In genomic region chr6:136783021-136783420, GRCh38 we compare ENCODE assay signal across 14 cellular contexts. TPM values are rescaled to one million over a fixed set of nuclear protein-coding genes. Genes with fewer than 3 reads are reported as not detected.
DNase-seq lines count a peak whose midpoint lies in the region; ATAC-seq and TF ChIP-seq lines count a peak whose summit lies in the region.
"Had no signal": no experiment of that assay in that cellular context is flagged by ENCODE, and none has a peak within 500 bp of the region (broad histone marks: within the 10 kb centered on the region; RNA-seq: fewer than 3 reads in every experiment).

No MANE protein-coding gene starts in this region.

- WGBS in smooth muscle cell (ENCODE audit: low lambda C conversion rate): 98% methylated on average over 6 of the region's 6 CpGs
- 91 to 95% methylated on average over 6 of the region's 6 CpGs for WGBS in aorta, 2 donors

- no peaks in the 10 kb centered on the region for H3K36me3 ChIP-seq in CD8-positive, alpha-beta memory T cell (ENCODE audit: insufficient read depth, low read length)
- peaks cover 6% of the 10 kb centered on the region for H3K36me3 ChIP-seq in OCI-LY7 (ENCODE audit: insufficient read depth, low read length)
- H3K36me3 ChIP-seq in smooth muscle cell (ENCODE audit: low read depth): no peaks in the 10 kb centered on the region
- no peaks in the 10 kb centered on the region for H3K36me3 ChIP-seq in aorta (ENCODE audit: control insufficient read depth in 1 of 2, insufficient read depth in 2 of 2, low read length in 1 of 2)

- no peaks in the 10 kb centered on the region for H3K27me3 ChIP-seq in CD8-positive, alpha-beta memory T cell (ENCODE audit: insufficient read depth, low read length, poor library complexity, severe bottlenecking)
- no peaks in the 10 kb centered on the region for H3K27me3 ChIP-seq in smooth muscle cell (ENCODE audit: low read depth)
- no peaks in the 10 kb centered on the region for H3K27me3 ChIP-seq in aorta (ENCODE audit: control insufficient read depth in 1 of 2, insufficient read depth in 2 of 2, low read length in 1 of 2)

- H3K9me3 ChIP-seq in CD8-positive, alpha-beta memory T cell (ENCODE audit: low read length): no peaks in the 10 kb centered on the region
- H3K9me3 ChIP-seq in OCI-LY7 (ENCODE audit: low read length) (no peaks in the 10 kb centered on the region), smooth muscle cell (replicated peaks; ENCODE audit: low read depth) (no peaks in the 10 kb centered on the region), aorta (ENCODE audit: control insufficient read depth, low read length) (no peaks in the 10 kb centered on the region)

- H3K27ac Mint-ChIP-seq in CD8-positive, alpha-beta memory T cell: peak overlapping the region in 3 of 8 donors; percentile 7 to 93 (median 76)
- peak overlapping the region in 1 of 2 donors; percentile 92 for H3K27ac Mint-ChIP-seq in effector memory CD8-positive, alpha-beta T cell

- peaks cover 76 to 92% (median 83%) of the 10 kb centered on the region in 3 donors for H3K4me1 Mint-ChIP-seq in CD8-positive, alpha-beta memory T cell
- peaks cover 54 to 57% of the 10 kb centered on the region in 2 donors for H3K4me1 Mint-ChIP-seq in effector memory CD8-positive, alpha-beta T cell (ENCODE audit: low read depth in 2 of 2)

- H3K27me3 Mint-ChIP-seq in CD8-positive, alpha-beta memory T cell: no peaks in the 10 kb centered on the region
- no peaks in the 10 kb centered on the region for H3K27me3 Mint-ChIP-seq in effector memory CD8-positive, alpha-beta T cell

- peak overlapping the region; percentile 96 for H3K4me2 ChIP-seq in OCI-LY7 (ENCODE audit: low read length)
- no peak overlapping the region for H3K4me2 ChIP-seq in smooth muscle cell

- no peaks in the 10 kb centered on the region for H3K9me2 ChIP-seq in OCI-LY7 (ENCODE audit: insufficient read depth, low read length)

- H2AFZ ChIP-seq in OCI-LY7 (ENCODE audit: low read length): no peak overlapping the region
- H2AFZ ChIP-seq in smooth muscle cell (ENCODE audit: low read depth): no peak overlapping the region

- H4K20me1 ChIP-seq in OCI-LY7 (ENCODE audit: insufficient read depth, low read length) (no peaks in the 10 kb centered on the region), smooth muscle cell (ENCODE audit: low read depth) (no peaks in the 10 kb centered on the region)

- H3K4me3 Mint-ChIP-seq in CD8-positive, alpha-beta memory T cell: peak overlapping the region in 5 of 7 donors; percentile 80 to 93 (median 85)
- peak overlapping the region; percentile 66 to 88 for H3K4me3 Mint-ChIP-seq in effector memory CD8-positive, alpha-beta T cell

- intact Hi-C loops in OCI-LY7 (cut with micrococcal nuclease; ENCODE audit: unreplicated experiment): no loop called here
- intact Hi-C loops in aorta (cut with DNase I): loop anchor here in 1 of 2 donors (5.0 kb wide), 1 partner anchor 36 kb away; no protein-coding TSS in a partner anchor

- peaks cover 7 to 16% (median 9%) of the 10 kb centered on the region in 3 donors for H3K36me3 Mint-ChIP-seq in CD8-positive, alpha-beta memory T cell
- H3K36me3 Mint-ChIP-seq in effector memory CD8-positive, alpha-beta T cell (ENCODE audit: insufficient read depth): peaks cover 21% of the 10 kb centered on the region

- no peak for ATAC-seq in effector memory CD8-positive, alpha-beta T cell (replicated peaks)
- ATAC-seq in aorta (ENCODE audit: low FRiP score) (no peak), GM18907 (IDR thresholded peaks at IDR 0.05; ENCODE audit: unreplicated experiment) (no peak)

- no peak overlapping the region for H3K4me3 ChIP-seq in CD8-positive, alpha-beta memory T cell (ENCODE audit: low read length)
- H3K4me3 ChIP-seq in OCI-LY7 (ENCODE audit: low read depth, low read length, poor library complexity, severe bottlenecking) (peak overlapping the region; percentile 67), smooth muscle cell (no peak overlapping the region), aorta (ENCODE audit: low read length in 2 of 2) (no peak overlapping the region)

- no peak overlapping the region for H3K9ac ChIP-seq in smooth muscle cell (ENCODE audit: low read depth)
- H3K9ac ChIP-seq: KMS-11 had no signal

- POLR2A ChIA-PET in CD8-positive, alpha-beta memory T cell (lab: Charles Lee): no interaction called here
- POLR2A ChIA-PET in OCI-LY7 (lab: Charles Lee): interaction anchor here (1.3 to 1.5 kb wide), 2 partner anchors 10 to 19 kb away, joined by 7 to 11 read pairs; no protein-coding TSS in a partner anchor

- CTCF ChIA-PET in CD8-positive, alpha-beta memory T cell (lab: Charles Lee): interaction anchor here (1.9 kb wide), 1 partner anchor 9 kb away, joined by 13 read pairs; the partner anchor contains the start of gene MAP3K5
- CTCF ChIA-PET in OCI-LY7 (lab: Charles Lee; ENCODE audit: unreplicated experiment): no interaction called here

- H3K79me2 ChIP-seq in OCI-LY7 (ENCODE audit: insufficient read depth, low read depth, low read length) (peaks cover 72% of the 10 kb centered on the region), smooth muscle cell (ENCODE audit: low read depth) (no peaks in the 10 kb centered on the region)

- no peaks in the 10 kb centered on the region for H3F3A ChIP-seq in smooth muscle cell (ENCODE audit: low read depth)

- no peak for TF ChIP-seq CTCF in OCI-LY7 (conservative IDR thresholded peaks at IDR 0.05; ENCODE audit: low read length)
- TF ChIP-seq CTCF in smooth muscle cell (IDR thresholded peaks at IDR 0.05; ENCODE audit: borderline replicate concordance, insufficient read depth, poor library complexity, severe bottlenecking): no peak
- TF ChIP-seq CTCF in GM10266 (IDR thresholded peaks at IDR 0.05; ENCODE audit: control insufficient read depth, insufficient read depth, low read depth, missing control alignments): no peak

- BruUV-seq in OCI-LY7 (replicated peaks; lab: Mats Ljungman, UMichigan): no TSS peak

- H3K9me3 Mint-ChIP-seq in CD8-positive, alpha-beta memory T cell: no peaks in the 10 kb centered on the region
- no peaks in the 10 kb centered on the region for H3K9me3 Mint-ChIP-seq in effector memory CD8-positive, alpha-beta T cell

- H3K27ac ChIP-seq in CD8-positive, alpha-beta memory T cell (ENCODE audit: low read depth, low read length): no peak overlapping the region
- peak overlapping the region; percentile 61 for H3K27ac ChIP-seq in OCI-LY7 (ENCODE audit: low read depth, low read length, poor library complexity, severe bottlenecking)
- peak overlapping the region; percentile 23 for H3K27ac ChIP-seq in smooth muscle cell (ENCODE audit: low read depth)
- H3K27ac ChIP-seq in aorta (ENCODE audit: low read depth in 1 of 2, low read length in 2 of 2): no peak overlapping the region
- H3K27ac ChIP-seq: KMS-11 had no signal

- peaks cover 69% of the 10 kb centered on the region for H3K4me1 ChIP-seq in CD8-positive, alpha-beta memory T cell (ENCODE audit: insufficient read depth, low read length)
- H3K4me1 ChIP-seq in OCI-LY7 (ENCODE audit: insufficient read depth, low read length, poor library complexity, severe bottlenecking) (peaks cover 47% of the 10 kb centered on the region), smooth muscle cell (ENCODE audit: low read depth) (no peaks in the 10 kb centered on the region), aorta (ENCODE audit: control insufficient read depth in 1 of 2, insufficient read depth in 2 of 2, low read length in 2 of 2) (peaks cover 3 to 35% of the 10 kb centered on the region in 2 donors)

- DNase-seq in CD8-positive, alpha-beta memory T cell: no peak
- DNase-seq in OCI-LY7 (ENCODE audit: low spot score) (no peak), smooth muscle cell (lab: John Stamatoyannopoulos, UW; ENCODE audit: unreplicated experiment) (no peak), aorta (no peak), GM10266 (ENCODE audit: extremely low spot score) (no peak)
- DNase-seq in effector memory CD8-positive, alpha-beta T cell: no peak
- DNase-seq: activated CD8-positive, alpha-beta T cell treated with anti-CD3 and anti-CD28 coated beads, Interleukin-2, amount 10 ng/mL, durations not matched to agents 7 days and 5 days; activated naive CD4-positive, alpha-beta T cell treated with Interleukin-2 at 50 U/mL for 16 hours; NCI-H1417; NCI-H345; occipital lobe; stimulated activated naive CD4-positive, alpha-beta T cell treated with Interleukin-2 at 50 U/mL for 16 hours had no signal

RNA-seq across cellular contexts. Expression of gene MAP3K5, which starts 9.3 kb away (rescaled TPM):
- 10 to 100 TPM; 12.6 to 12.9 TPM for total RNA-seq in CD8-positive, alpha-beta memory T cell
- polyA plus RNA-seq in CD8-positive, alpha-beta memory T cell: 19.9 TPM
- total RNA-seq in OCI-LY7 (2014; rRNA removed; shearing (Covaris generic)): 12.0 and 13.8 TPM in 2 replicates
- total RNA-seq in OCI-LY7 (2022) (16.6 and 17.1 TPM in 2 replicates), smooth muscle cell (1.8 and 2.1 TPM in 2 replicates), aorta (10 to 100 TPM; 37.6 to 48.4 TPM)
- polyA plus RNA-seq in smooth muscle cell (0.69 and 0.93 TPM in 2 replicates), aorta (10 to 100 TPM; 16.2 to 33.7 TPM)

RNA-seq across cellular contexts. Expression of gene PEX7, which starts 39.4 kb away (rescaled TPM):
- 1 to 10 TPM; 4.8 to 5.5 TPM for total RNA-seq in CD8-positive, alpha-beta memory T cell
- polyA plus RNA-seq in CD8-positive, alpha-beta memory T cell: 4.9 TPM
- total RNA-seq in OCI-LY7 (2014; rRNA removed; shearing (Covaris generic)): 7.3 and 8.4 TPM in 2 replicates
- total RNA-seq in OCI-LY7 (2022) (5.8 and 7.9 TPM in 2 replicates), smooth muscle cell (5.6 and 10.3 TPM in 2 replicates), aorta (1 to 10 TPM; 4.2 to 5.5 TPM)
- polyA plus RNA-seq in smooth muscle cell (13.3 and 14.4 TPM in 2 replicates), aorta (1 to 10 TPM; 4.9 to 5.8 TPM)

Comparison
In these comparisons a context has a peak if more than half of its experiments do, and no peak if none do; other contexts are left out.
1. H3K27ac ChIP-seq: peak in OCI-LY7 (single experiment) and smooth muscle cell (single experiment); none in CD8-positive, alpha-beta memory T cell (single experiment) and aorta (0 of 2).